In the genomic region with DNA sequence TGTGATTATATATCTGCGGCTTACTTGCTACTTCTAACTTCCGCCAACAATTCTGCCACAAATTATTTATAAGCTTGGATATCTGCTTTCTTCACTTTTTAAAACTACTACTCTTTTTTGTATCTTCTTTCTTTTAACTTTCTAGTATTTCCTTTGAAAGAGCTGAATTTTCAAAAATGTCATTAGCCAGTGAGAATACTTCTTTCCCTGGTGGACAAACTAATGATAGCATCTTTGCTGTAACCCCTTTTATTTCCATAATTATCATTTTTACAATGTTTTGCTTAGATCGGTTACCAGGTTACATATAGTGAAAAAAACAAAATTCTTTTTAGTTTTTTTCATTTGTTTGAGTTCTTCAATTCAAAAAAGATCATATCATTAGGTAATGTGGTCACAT, we compare ENCODE assay signal across 16 cellular contexts.
DNase-seq lines count a peak whose midpoint lies in the region; FAIRE-seq and TF ChIP-seq lines count a peak whose summit lies in the region.
"Had no signal": no experiment of that assay in that cellular context is flagged by ENCODE, and none has a peak within 500 bp of the region (broad histone marks: within the 10 kb centered on the region; RNA-seq: fewer than 3 reads in every experiment).

No MANE protein-coding gene starts in this region.

- H3K36me3 Mint-ChIP-seq in endodermal cell (ENCODE audit: low read depth) = no peaks in the 10 kb centered on the region
- H3K36me3 Mint-ChIP-seq in glutamatergic neuron (ENCODE audit: unreplicated experiment) = no peaks in the 10 kb centered on the region

- H3K36me3 ChIP-seq in endodermal cell (ENCODE audit: control insufficient read depth, insufficient read depth, low read length) = no peaks in the 10 kb centered on the region
- no peaks in the 10 kb centered on the region for H3K36me3 ChIP-seq in small intestine (ENCODE audit: control insufficient read depth in 2 of 2, insufficient read depth in 2 of 2, low read length in 2 of 2)

- H3K4me1 Mint-ChIP-seq in endodermal cell (peaks cover 3% of the 10 kb centered on the region), glutamatergic neuron (ENCODE audit: low read depth, unreplicated experiment) (no peaks in the 10 kb centered on the region)

- H3K4me3 Mint-ChIP-seq in endodermal cell (no peak overlapping the region), glutamatergic neuron (ENCODE audit: unreplicated experiment) (no peak overlapping the region)

- H3K4me1 ChIP-seq in endodermal cell (ENCODE audit: control insufficient read depth, insufficient read depth, low read length) (no peaks in the 10 kb centered on the region), small intestine (ENCODE audit: control insufficient read depth in 2 of 2, insufficient read depth in 1 of 2, low read depth in 1 of 2, low read length in 1 of 2) (no peaks in the 10 kb centered on the region)

- DNase-seq in NCI-H1105 treated with DMSO at 0.1 percent for 48 hours (lab: John Stamatoyannopoulos, UW) (peak; percentile 46), NCI-H1105 (lab: John Stamatoyannopoulos, UW) (no peak), endodermal cell (no peak), glutamatergic neuron (no peak), small intestine (no peak), GM13976 (ENCODE audit: low spot score) (no peak), DMS79 (lab: John Stamatoyannopoulos, UW) (no peak), cortex of kidney (lab: John Stamatoyannopoulos, UW) (no peak)
- DNase-seq: DMS 273 treated with DMSO at 0.1 percent for 48 hours, GDM1, HCEC 1CT, IMR-90, NCI-H82, OCI-M1, SHP77 had no signal

- H3K27me3 ChIP-seq in endodermal cell (ENCODE audit: control insufficient read depth, insufficient read depth, low read length, poor library complexity, severe bottlenecking) (no peaks in the 10 kb centered on the region), small intestine (ENCODE audit: control insufficient read depth in 2 of 2, insufficient read depth in 2 of 2, low read length in 2 of 2) (no peaks in the 10 kb centered on the region)

- H3K9ac ChIP-seq in endodermal cell (ENCODE audit: extremely low read depth, low read length, poor library complexity, severe bottlenecking) = no peak overlapping the region

- peak; percentile 10 for FAIRE-seq in small intestine (lab: Jason Lieb, UNC)
- FAIRE-seq: HTR-8/SVneo had no signal

- peak; percentile 57 for TF ChIP-seq CTCF in endodermal cell (conservative IDR thresholded peaks at IDR 0.05)
- TF ChIP-seq CTCF in glutamatergic neuron (IDR thresholded peaks at IDR 0.05; ENCODE audit: partially characterized antibody, unreplicated experiment) = peak; percentile 56
- no peak for TF ChIP-seq CTCF in GM13976 (IDR thresholded peaks at IDR 0.05; ENCODE audit: borderline replicate concordance, control extremely low read depth, extremely low read depth, insufficient read depth, missing control alignments)

- H3K4me3 ChIP-seq in endodermal cell (ENCODE audit: low read length) (no peak overlapping the region), small intestine (ENCODE audit: low read depth in 1 of 2, low read length in 2 of 2) (no peak overlapping the region)

- H3K9me3 Mint-ChIP-seq in endodermal cell (no peaks in the 10 kb centered on the region), glutamatergic neuron (ENCODE audit: unreplicated experiment) (no peaks in the 10 kb centered on the region)

- H3K27ac ChIP-seq in endodermal cell (ENCODE audit: low read depth, low read length) = no peak overlapping the region
- no peak overlapping the region for H3K27ac ChIP-seq in small intestine (ENCODE audit: low read depth in 1 of 2, low read length in 1 of 2)

- WGBS in endodermal cell (ENCODE audit: insufficient coverage in 1 of 2, insufficient read length in 1 of 2), 2 experiments = 100% methylated on average over 2 of the region's 3 CpGs; no CpG with 5 or more reads in 1 of the 2 experiments
- 79 to 91% (median 86%) methylated on average over 3 of the region's 3 CpGs for WGBS in small intestine, 3 donors

- in situ Hi-C loops in GM13976 (cut with MboI; ENCODE audit: low sequenced_read_pairs, unreplicated experiment) = no loop called here

- no peaks in the 10 kb centered on the region for H3K27me3 Mint-ChIP-seq in endodermal cell (ENCODE audit: insufficient read depth)
- H3K27me3 Mint-ChIP-seq in glutamatergic neuron (ENCODE audit: unreplicated experiment) = no peaks in the 10 kb centered on the region

- H3K27ac Mint-ChIP-seq in endodermal cell (no peak overlapping the region), glutamatergic neuron (ENCODE audit: unreplicated experiment) (no peak overlapping the region)

- H3K9me3 ChIP-seq in endodermal cell (ENCODE audit: control insufficient read depth, low read length) = no peaks in the 10 kb centered on the region
- H3K9me3 ChIP-seq in small intestine (ENCODE audit: control insufficient read depth, low read depth) = no peaks in the 10 kb centered on the region
